ENCODE assay signal across 9 cellular contexts in genomic region chr1:28112388-28113311, GRCh38. TPM values are rescaled to one million over a fixed set of nuclear protein-coding genes. Genes with fewer than 3 reads are reported as not detected.
DNase-seq lines count a peak whose midpoint lies in the region; ATAC-seq, FAIRE-seq and TF ChIP-seq lines count a peak whose summit lies in the region.
"Had no signal": no experiment of that assay in that cellular context is flagged by ENCODE, and none has a peak within 500 bp of the region (broad histone marks: within the 10 kb centered on the region; RNA-seq: fewer than 3 reads in every experiment).

No MANE protein-coding gene starts in this region.

- H3K9me3 Mint-ChIP-seq in activated naive CD8-positive, alpha-beta T cell treated with anti-CD3 and anti-CD28 coated beads, Interleukin-2, amount 50 U/mL, for 24 hours = no peaks in the 10 kb centered on the region
- no peaks in the 10 kb centered on the region for H3K9me3 Mint-ChIP-seq in activated naive CD8-positive, alpha-beta T cell treated with anti-CD3 and anti-CD28 coated beads for 36 hours
- H3K9me3 Mint-ChIP-seq: natural killer cell had no signal

- no peaks in the 10 kb centered on the region for H3K27me3 Mint-ChIP-seq in activated naive CD8-positive, alpha-beta T cell treated with anti-CD3 and anti-CD28 coated beads, Interleukin-2, amount 50 U/mL, for 24 hours
- H3K27me3 Mint-ChIP-seq in activated naive CD8-positive, alpha-beta T cell treated with anti-CD3 and anti-CD28 coated beads for 36 hours = peaks cover 8% of the 10 kb centered on the region

- no peak for TF ChIP-seq POLR2A in heart left ventricle (IDR thresholded peaks at IDR 0.05)

- no peaks in the 10 kb centered on the region for H3K27me3 ChIP-seq in SJCRH30
- no peaks in the 10 kb centered on the region for H3K27me3 ChIP-seq in heart left ventricle

- 80 to 84% (median 83%) methylated on average over 6 of the region's 6 CpGs for WGBS in heart left ventricle, 4 donors

- intact Hi-C loops in heart left ventricle (cut with DNase I) = no loop called here
- intact Hi-C loops in kidney (cut with DNase I) = no loop called here

- no peak overlapping the region for H3K27ac ChIP-seq in SJCRH30
- H3K27ac ChIP-seq in heart left ventricle = peak overlapping the region in 1 of 12 donors; percentile 84
- no peak overlapping the region for H3K27ac ChIP-seq in kidney (ENCODE audit: low read depth in 2 of 2, low read length in 2 of 2)

- FAIRE-seq in kidney (lab: Jason Lieb, UNC) = no peak

- H3K36me3 ChIP-seq in SJCRH30 (no peaks in the 10 kb centered on the region), heart left ventricle (no peaks in the 10 kb centered on the region), kidney (ENCODE audit: control insufficient read depth in 1 of 2, insufficient read depth in 2 of 2, low read length in 2 of 2) (no peaks in the 10 kb centered on the region)

- ATAC-seq in activated naive CD8-positive, alpha-beta T cell treated with anti-CD3 and anti-CD28 coated beads, Interleukin-2, amount 50 U/mL, for 24 hours = peak; percentile 38
- peak in 3 of 4 donors; percentile 30 to 68 (median 42) for ATAC-seq in heart left ventricle
- no peak for ATAC-seq in HG02981 (IDR thresholded peaks at IDR 0.05; ENCODE audit: unreplicated experiment)
- ATAC-seq in GM18520 (IDR thresholded peaks at IDR 0.05; ENCODE audit: unreplicated experiment) = no peak
- ATAC-seq in GM18861 (IDR thresholded peaks at IDR 0.05; ENCODE audit: unreplicated experiment) = no peak

- no peak overlapping the region for H3K4me3 Mint-ChIP-seq in activated naive CD8-positive, alpha-beta T cell treated with anti-CD3 and anti-CD28 coated beads, Interleukin-2, amount 50 U/mL, for 24 hours
- H3K4me3 Mint-ChIP-seq in activated naive CD8-positive, alpha-beta T cell treated with anti-CD3 and anti-CD28 coated beads for 36 hours = no peak overlapping the region
- H3K4me3 Mint-ChIP-seq: natural killer cell had no signal

- peaks cover 40% of the 10 kb centered on the region for H3K4me1 Mint-ChIP-seq in activated naive CD8-positive, alpha-beta T cell treated with anti-CD3 and anti-CD28 coated beads, Interleukin-2, amount 50 U/mL, for 24 hours
- H3K4me1 Mint-ChIP-seq in activated naive CD8-positive, alpha-beta T cell treated with anti-CD3 and anti-CD28 coated beads for 36 hours = peaks cover 21% of the 10 kb centered on the region

- no peak overlapping the region for H3K27ac Mint-ChIP-seq in activated naive CD8-positive, alpha-beta T cell treated with anti-CD3 and anti-CD28 coated beads, Interleukin-2, amount 50 U/mL, for 24 hours
- H3K27ac Mint-ChIP-seq in activated naive CD8-positive, alpha-beta T cell treated with anti-CD3 and anti-CD28 coated beads for 36 hours = no peak overlapping the region

- H3K9ac ChIP-seq in kidney (ENCODE audit: low read length in 2 of 2) = no peak overlapping the region

- H3K9me3 ChIP-seq in SJCRH30 (replicated peaks) (no peaks in the 10 kb centered on the region), heart left ventricle (no peaks in the 10 kb centered on the region), kidney (ENCODE audit: control insufficient read depth in 1 of 2, low read length in 2 of 2) (no peaks in the 10 kb centered on the region)

- TF ChIP-seq CTCF in heart left ventricle (IDR thresholded peaks at IDR 0.05) (peak in 1 of 12 donors; percentile 21), kidney (IDR thresholded peaks at IDR 0.05; ENCODE audit: borderline replicate concordance, extremely low read depth, insufficient read depth) (no peak)

- H3K4me1 ChIP-seq in SJCRH30 = no peaks in the 10 kb centered on the region
- H3K4me1 ChIP-seq in heart left ventricle = peaks cover 0 to 72% (median 0%) of the 10 kb centered on the region in 12 donors
- H3K4me1 ChIP-seq in kidney (ENCODE audit: control insufficient read depth in 1 of 2, insufficient read depth in 1 of 2, low read depth in 1 of 2, low read length in 2 of 2) = no peaks in the 10 kb centered on the region

- no peaks in the 10 kb centered on the region for H3K36me3 Mint-ChIP-seq in activated naive CD8-positive, alpha-beta T cell treated with anti-CD3 and anti-CD28 coated beads, Interleukin-2, amount 50 U/mL, for 24 hours (ENCODE audit: low read depth)
- no peaks in the 10 kb centered on the region for H3K36me3 Mint-ChIP-seq in activated naive CD8-positive, alpha-beta T cell treated with anti-CD3 and anti-CD28 coated beads for 36 hours
- H3K36me3 Mint-ChIP-seq: natural killer cell had no signal

- H3K4me3 ChIP-seq in SJCRH30 (no peak overlapping the region), heart left ventricle (no peak overlapping the region), kidney (ENCODE audit: low read length in 2 of 2) (no peak overlapping the region)

- DNase-seq in activated naive CD8-positive, alpha-beta T cell treated with anti-CD3 and anti-CD28 coated beads, Interleukin-2, amount 50 U/mL, for 24 hours = no peak
- no peak for DNase-seq in activated naive CD8-positive, alpha-beta T cell treated with anti-CD3 and anti-CD28 coated beads for 36 hours
- DNase-seq in SJCRH30 (peak; percentile 12 to 23), heart left ventricle (peak in 1 of 5 donors; percentile 39), kidney (no peak)
- DNase-seq: natural killer cell had no signal

RNA-seq across cellular contexts. Expression of gene EYA3, which starts 24.2 kb away (rescaled TPM):
- total RNA-seq in activated naive CD8-positive, alpha-beta T cell treated with anti-CD3 and anti-CD28 coated beads for 36 hours = 10 to 100 TPM; 30.0 to 30.3 TPM
- 37.6 and 40.0 TPM in 2 replicates for total RNA-seq in SJCRH30 (2014; rRNA removed; shearing (Covaris generic))
- total RNA-seq in heart left ventricle = 10 to 100 TPM; 13.3 to 23.3 (median 18.8) TPM
- polyA plus RNA-seq in heart left ventricle = 1 to 10 TPM; 5.8 to 8.2 TPM
- total RNA-seq in kidney = 32.0 TPM
- polyA plus RNA-seq in kidney (ENCODE audit: insufficient read depth, low read depth, low replicate concordance) = 10.2 TPM

Comparison
In these comparisons a context has a peak if more than half of its experiments do, and no peak if none do; other contexts are left out.
1. ATAC-seq: peak in activated naive CD8-positive, alpha-beta T cell treated with anti-CD3 and anti-CD28 coated beads, Interleukin-2, amount 50 U/mL, for 24 hours (single experiment) and heart left ventricle (3 of 4); none in HG02981 (single experiment), GM18520 (single experiment) and GM18861 (single experiment).
2. DNase-seq: peak in SJCRH30 (2 of 2); none in activated naive CD8-positive, alpha-beta T cell treated with anti-CD3 and anti-CD28 coated beads, Interleukin-2, amount 50 U/mL, for 24 hours (single experiment), activated naive CD8-positive, alpha-beta T cell treated with anti-CD3 and anti-CD28 coated beads for 36 hours (single experiment) and kidney (single experiment).